8 cellular contexts compared by ENCODE assay signal in the genomic region with DNA sequence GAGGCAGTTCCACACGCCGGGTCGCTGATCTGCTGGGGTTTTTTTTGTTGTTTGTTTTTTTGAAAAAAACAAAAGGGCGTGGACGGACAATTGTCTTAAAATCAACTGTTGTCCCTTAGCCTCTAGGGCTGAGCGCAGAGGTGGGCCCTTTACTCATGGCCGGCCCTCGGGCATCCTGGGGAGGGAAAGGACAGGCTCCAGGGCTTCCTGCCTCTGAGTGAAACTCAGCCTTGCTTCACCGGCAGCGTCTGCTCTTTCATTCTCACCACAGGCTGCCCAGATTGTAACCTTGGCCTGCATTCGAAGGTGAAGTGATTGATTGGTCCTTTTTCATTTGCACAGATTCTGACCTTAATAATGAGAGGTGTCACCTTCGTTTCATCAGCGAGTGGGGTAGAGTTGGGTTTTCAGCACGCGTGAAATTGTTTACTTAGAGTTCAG. TPM values are rescaled to one million over a fixed set of nuclear protein-coding genes. Genes with fewer than 3 reads are reported as not detected.
DNase-seq lines count a peak whose midpoint lies in the region; ATAC-seq, FAIRE-seq and TF ChIP-seq lines count a peak whose summit lies in the region.

No MANE protein-coding gene starts in this region.

- BruUV-seq in PC-9 (replicated peaks; lab: Mats Ljungman, UMichigan): no TSS peak

- POLR2A ChIA-PET in PC-9 (lab: Charles Lee; ENCODE audit: unreplicated experiment): interaction anchor here (0.5 to 0.9 kb wide), 2 partner anchors 138 to 237 kb away, joined by 3 to 5 read pairs; a partner anchor contains a TSS

- peak overlapping the region; percentile 96 for H2AFZ ChIP-seq in PC-9

- no peaks in the 10 kb centered on the region for H3K27me3 ChIP-seq in PC-9 (ENCODE audit: insufficient read depth, low read depth)

- no peaks in the 10 kb centered on the region for H3K9me2 ChIP-seq in PC-9 (ENCODE audit: insufficient read depth)

- ATAC-seq in HG03342 (IDR thresholded peaks at IDR 0.05; ENCODE audit: unreplicated experiment): peak; percentile 32

- H3F3A ChIP-seq in PC-9 (ENCODE audit: insufficient read depth, low read depth): 0 out of 2 replicates have a peak, but pooled peaks cover 6% of the 10 kb centered on the region

- TF ChIP-seq CTCF in PC-9 (conservative IDR thresholded peaks at IDR 0.05): no peak

- CTCF ChIA-PET in PC-9 (lab: Charles Lee): no interaction called here

- FAIRE-seq in GM19239 (lab: Jason Lieb, UNC): peak; percentile 95

- no peaks in the 10 kb centered on the region for H3K36me3 ChIP-seq in PC-9 (ENCODE audit: low read depth)

- H3K4me3 ChIP-seq in PC-9: peak overlapping the region; percentile 76

- peak overlapping the region; percentile 95 for H3K4me2 ChIP-seq in PC-9

- intact Hi-C loops in PC-9 (cut with micrococcal nuclease; ENCODE audit: unreplicated experiment): loop anchor here (1.0 to 5.0 kb wide), 3 partner anchors 50 to 224 kb away; a partner anchor contains a TSS

- H3K27ac ChIP-seq in PC-9: peak overlapping the region; percentile 64

- no peaks in the 10 kb centered on the region for H3K9me3 ChIP-seq in PC-9 (ENCODE audit: insufficient read depth, low read depth)

- in situ Hi-C loops in Caki2 (cut with HindIII; ENCODE audit: low pct_unique_long_range_greater_than_20kb, low sequenced_read_pairs): no loop called here

- DNase-seq in Caki2 (ENCODE audit: low read depth): peak; percentile 64
- peak; percentile 69 for DNase-seq in GM19239 (ENCODE audit: insufficient read length, low spot score)
- peak; percentile 40 to 41 for DNase-seq in PC-9
- DNase-seq in activated naive CD8-positive, alpha-beta T cell treated with anti-CD3 and anti-CD28 coated beads, Interleukin-2, amount 50 U/mL, for 16 hours (ENCODE audit: low read depth, low spot score): peak; percentile 4
- peak; percentile 62 for DNase-seq in hepatic stellate cell (ENCODE audit: low spot score)
- peak; percentile 78 for DNase-seq in retina
- no peak for DNase-seq in NCI-H774 (lab: John Stamatoyannopoulos, UW)

- H3K4me1 ChIP-seq in PC-9 (replicated peaks; ENCODE audit: insufficient read depth): 0 out of 2 replicates have a peak, but pooled peaks cover 8% of the 10 kb centered on the region

- peaks cover 49% of the 10 kb centered on the region for H3K79me2 ChIP-seq in PC-9 (ENCODE audit: low read depth)

- H4K20me1 ChIP-seq in PC-9 (ENCODE audit: insufficient read depth): no peaks in the 10 kb centered on the region

RNA-seq across cellular contexts. Expression of a gene that starts 0.8 kb away (rescaled TPM):
- total RNA-seq in Caki2 (2014; rRNA removed; shearing (Covaris generic); ENCODE audit: low replicate concordance): 17.2 and 18.4 TPM in 2 replicates
- 16.7 and 22.2 TPM in 2 replicates for total RNA-seq in PC-9 (2021)

RNA-seq across cellular contexts. Expression of a gene that starts 17.1 kb away (rescaled TPM):
- not detected in 2 replicates for total RNA-seq in Caki2 (2014; rRNA removed; shearing (Covaris generic); ENCODE audit: low replicate concordance)
- total RNA-seq in PC-9 (2021): not detected in 2 replicates

RNA-seq across cellular contexts. Expression of a gene that starts 50.3 kb away (rescaled TPM):
- total RNA-seq in Caki2 (2014; rRNA removed; shearing (Covaris generic); ENCODE audit: low replicate concordance): 13.6 and 14.6 TPM in 2 replicates
- 0.23 and 0.41 TPM in 2 replicates for total RNA-seq in PC-9 (2021)

Comparison
In these comparisons a context has a peak if more than half of its experiments do, and no peak if none do; other contexts are left out.
1. RNA of a gene that starts 50.3 kb away (total RNA-seq): 13.6 to 14.6 TPM in Caki2; 0.23 to 0.41 TPM in PC-9; every median in the first group is over 10 times any median in the second.